Comparison of ENCODE assay signal across 18 cellular contexts in the genomic region with DNA sequence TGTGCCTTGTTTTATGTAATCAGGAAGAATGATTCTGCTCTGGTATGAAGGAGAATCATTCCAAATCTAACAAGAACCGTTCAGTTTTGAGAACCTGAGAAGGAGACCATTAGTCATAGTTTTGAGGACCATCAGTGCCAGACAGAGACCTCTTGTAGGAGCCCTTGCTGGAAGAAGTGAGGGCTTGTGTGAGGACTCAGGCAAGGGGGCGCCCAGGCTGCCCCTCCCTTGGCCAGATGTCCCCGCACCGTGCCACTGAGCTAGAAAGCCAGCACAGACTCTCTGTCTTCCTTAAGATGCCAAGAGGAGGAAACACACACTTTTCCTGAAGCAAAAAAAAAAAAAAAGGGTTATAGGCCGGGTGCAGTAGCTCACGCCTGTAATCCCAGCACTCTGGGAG. TPM values are rescaled to one million over a fixed set of nuclear protein-coding genes. Genes with fewer than 3 reads are reported as not detected.
DNase-seq lines count a peak whose midpoint lies in the region; ATAC-seq and TF ChIP-seq lines count a peak whose summit lies in the region.
"Had no signal": no experiment of that assay in that cellular context is flagged by ENCODE, and none has a peak within 500 bp of the region (broad histone marks: within the 10 kb centered on the region; RNA-seq: fewer than 3 reads in every experiment).

No MANE protein-coding gene starts in this region.

- H3K4me2 ChIP-seq in neural progenitor cell = no peak overlapping the region

- H3K4me3 Mint-ChIP-seq in HFFc6 (no peak overlapping the region), neural progenitor cell (no peak overlapping the region), T-cell (no peak overlapping the region)
- H3K4me3 Mint-ChIP-seq: IgD-negative memory B cell, immature natural killer cell had no signal

- H3K36me3 ChIP-seq in neural progenitor cell (no peaks in the 10 kb centered on the region), tibial artery (no peaks in the 10 kb centered on the region), A673 (ENCODE audit: insufficient read depth, low read length, poor library complexity, severe bottlenecking) (no peaks in the 10 kb centered on the region)
- H3K36me3 ChIP-seq: right lobe of liver, transverse colon had no signal

- TF ChIP-seq CTCF in AG10803 (conservative IDR thresholded peaks at IDR 0.05; ENCODE audit: low read length) = no peak
- no peak for TF ChIP-seq CTCF in HFFc6 (IDR thresholded peaks at IDR 0.05)
- no peak for TF ChIP-seq CTCF in neural progenitor cell (IDR thresholded peaks at IDR 0.05)
- no peak for TF ChIP-seq CTCF in tibial artery (IDR thresholded peaks at IDR 0.05)
- no peak for TF ChIP-seq CTCF in A673 (conservative IDR thresholded peaks at IDR 0.05; ENCODE audit: low read depth, low read length)

- H3K4me1 Mint-ChIP-seq in HFFc6 (ENCODE audit: low read depth) = peaks cover 13% of the 10 kb centered on the region
- no peaks in the 10 kb centered on the region for H3K4me1 Mint-ChIP-seq in neural progenitor cell
- H3K4me1 Mint-ChIP-seq in T-cell = peaks cover 4 to 12% (median 11%) of the 10 kb centered on the region in 3 donors

- H3K27ac ChIP-seq in neural progenitor cell (no peak overlapping the region), tibial artery (no peak overlapping the region), A673 (ENCODE audit: low read depth, low read length, poor library complexity, severe bottlenecking) (no peak overlapping the region)
- H3K27ac ChIP-seq: right lobe of liver, transverse colon had no signal

- no peaks in the 10 kb centered on the region for H3K79me2 ChIP-seq in neural progenitor cell (ENCODE audit: low read depth)

- no peaks in the 10 kb centered on the region for H3K27me3 Mint-ChIP-seq in HFFc6 (ENCODE audit: insufficient read depth)
- H3K27me3 Mint-ChIP-seq in neural progenitor cell (ENCODE audit: insufficient read depth, low read depth) = no peaks in the 10 kb centered on the region
- H3K27me3 Mint-ChIP-seq in T-cell = no peaks in the 10 kb centered on the region
- H3K27me3 Mint-ChIP-seq: IgD-negative memory B cell had no signal

- no peak overlapping the region for H3K4me3 ChIP-seq in AG10803 (ENCODE audit: low read length)
- H3K4me3 ChIP-seq in neural progenitor cell = no peak overlapping the region
- H3K4me3 ChIP-seq in tibial artery = no peak overlapping the region
- H3K4me3 ChIP-seq in A673 (ENCODE audit: low read depth, low read length, poor library complexity, severe bottlenecking) = no peak overlapping the region
- H3K4me3 ChIP-seq: right lobe of liver, transverse colon had no signal

- intact Hi-C loops in tibial artery (cut with DNase I; ENCODE audit: low total_unique reads) = no loop called here
- intact Hi-C loops in A673 (cut with micrococcal nuclease; ENCODE audit: unreplicated experiment) = no loop called here

- H3K27me3 ChIP-seq in neural progenitor cell (no peaks in the 10 kb centered on the region), tibial artery (no peaks in the 10 kb centered on the region), A673 (replicated peaks; ENCODE audit: insufficient read depth, low read depth, low read length, poor library complexity) (no peaks in the 10 kb centered on the region)
- H3K27me3 ChIP-seq: right lobe of liver, transverse colon had no signal

- H3K36me3 Mint-ChIP-seq in HFFc6 (ENCODE audit: low read depth) = no peaks in the 10 kb centered on the region
- H3K36me3 Mint-ChIP-seq in neural progenitor cell = no peaks in the 10 kb centered on the region
- peaks cover 4% of the 10 kb centered on the region for H3K36me3 Mint-ChIP-seq in T-cell

- H2AFZ ChIP-seq in neural progenitor cell (replicated peaks) = peak overlapping the region; percentile 18

- H3F3A ChIP-seq in neural progenitor cell (ENCODE audit: low read depth) = no peaks in the 10 kb centered on the region

- CTCF ChIA-PET in T-cell (lab: Charles Lee) = interaction anchor here in 1 of 2 donors (0.7 kb wide), 1 partner anchor 9 kb away, joined by 3 read pairs; no protein-coding TSS in a partner anchor
- CTCF ChIA-PET in A673 (lab: Charles Lee) = no interaction called here

- POLR2A ChIA-PET in T-cell (lab: Charles Lee) (no interaction called here), A673 (lab: Charles Lee; ENCODE audit: low non-redundant PET) (no interaction called here)

- no peaks in the 10 kb centered on the region for H3K9me3 ChIP-seq in neural progenitor cell (ENCODE audit: low read depth)
- no peaks in the 10 kb centered on the region for H3K9me3 ChIP-seq in tibial artery
- no peaks in the 10 kb centered on the region for H3K9me3 ChIP-seq in A673 (ENCODE audit: low read depth, low read length, poor library complexity, severe bottlenecking)
- H3K9me3 ChIP-seq: right lobe of liver, transverse colon had no signal

- H3K27ac Mint-ChIP-seq in HFFc6 (peak overlapping the region; percentile 34), neural progenitor cell (no peak overlapping the region), T-cell (peak overlapping the region in 1 of 2 donors; percentile 46)
- H3K27ac Mint-ChIP-seq: IgD-negative memory B cell, immature natural killer cell had no signal

- no TSS peak for BruUV-seq in A673 (replicated peaks; lab: Mats Ljungman, UMichigan)

- H3K9ac ChIP-seq in neural progenitor cell = no peak overlapping the region

- H4K20me1 ChIP-seq in neural progenitor cell (ENCODE audit: low read depth) = no peaks in the 10 kb centered on the region

- H3K4me1 ChIP-seq in neural progenitor cell (no peaks in the 10 kb centered on the region), tibial artery (peaks cover 0 to 4% (median 0%) of the 10 kb centered on the region in 4 donors), A673 (ENCODE audit: insufficient read depth, low read length, poor library complexity, severe bottlenecking) (peaks cover 11% of the 10 kb centered on the region)
- H3K4me1 ChIP-seq: right lobe of liver, transverse colon had no signal

- no peak for ATAC-seq in T-cell (replicated peaks in 1 of 4)
- ATAC-seq: right lobe of liver had no signal

- peak; percentile 23 for DNase-seq in AG10803 (ENCODE audit: low read depth)
- no peak for DNase-seq in HFFc6
- DNase-seq in astrocyte of the hippocampus (ENCODE audit: low read depth, low spot score) = peak; percentile 15
- no peak for DNase-seq in neural progenitor cell (ENCODE audit: low spot score)
- no peak for DNase-seq in T-cell
- DNase-seq in tibial artery = no peak
- DNase-seq in stimulated activated CD8-positive, alpha-beta memory T cell treated with anti-CD3 and anti-CD28 coated beads, Interleukin-4, amount 100 ng/mL, for 48 hours = no peak
- DNase-seq in A673 (ENCODE audit: low spot score) = no peak
- DNase-seq: activated CD4-positive, alpha-beta T cell treated with anti-CD3 and anti-CD28 coated beads, Interleukin-2, amount 50 U/mL, for 48 hours; DMS153; immature natural killer cell; mesenchymal stem cell; NCI-H1105; NCI-H446; right lobe of liver; stimulated activated CD4-positive, alpha-beta T cell treated with anti-CD3 and anti-CD28 coated beads, Interleukin-4, amount 100 ng/mL, for 1 hour; transverse colon had no signal

- H3K9me3 Mint-ChIP-seq in HFFc6 (no peaks in the 10 kb centered on the region), neural progenitor cell (no peaks in the 10 kb centered on the region), T-cell (peaks cover 0 to 5% (median 0%) of the 10 kb centered on the region in 3 donors)
- H3K9me3 Mint-ChIP-seq: IgD-negative memory B cell, immature natural killer cell had no signal

RNA-seq across cellular contexts. Expression of a gene that starts 55.7 kb away (rescaled TPM):
- total RNA-seq in HFFc6 (2021; fragmentation: NEBNext Ultra II Directional; extraction: Animal tissue kit (Norgen Biotek cat#: 25700)) = 10 to 100 TPM; 24.8 to 30.4 (median 27.7) TPM
- total RNA-seq in neural progenitor cell (ENCODE audit: low replicate concordance) (179 and 253 TPM in 2 replicates), T-cell (10 to 100 TPM; 49.8 to 81.7 (median 79.5) TPM), A673 (2021) (42.3 and 58.2 TPM in 2 replicates)

Comparison
In these comparisons a context has a peak if more than half of its experiments do, and no peak if none do; other contexts are left out.
1. DNase-seq: peak in AG10803 (single experiment) and astrocyte of the hippocampus (single experiment); none in HFFc6 (single experiment), neural progenitor cell (single experiment), T-cell (0 of 34), tibial artery (0 of 2), stimulated activated CD8-positive, alpha-beta memory T cell treated with anti-CD3 and anti-CD28 coated beads, Interleukin-4, amount 100 ng/mL, for 48 hours (single experiment) and A673 (single experiment).